Comparison of ENCODE assay signal across 28 cellular contexts in the genomic region with DNA sequence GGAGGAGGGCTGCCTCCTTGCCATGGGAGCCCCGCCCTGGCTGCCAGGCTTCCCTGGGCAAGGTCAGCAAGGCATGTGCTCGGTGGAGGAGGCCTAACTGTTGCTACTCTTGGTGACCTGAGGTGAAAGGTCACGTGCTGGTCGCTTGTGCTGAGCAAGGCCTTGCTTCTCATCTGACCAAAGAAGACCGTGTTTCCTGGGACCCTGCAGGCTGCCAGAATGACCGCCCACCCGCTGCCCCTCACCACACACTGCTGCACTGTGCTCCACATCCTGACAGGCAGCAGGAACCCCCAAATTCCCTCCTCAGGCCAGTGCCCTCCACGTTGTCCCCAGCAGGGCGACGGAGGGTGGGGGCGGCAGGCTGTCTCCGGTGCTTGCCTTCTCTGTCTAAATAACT.
"Had no signal": no experiment of that assay in that cellular context is flagged by ENCODE, and none has a peak within 500 bp of the region (broad histone marks: within the 10 kb centered on the region; RNA-seq: fewer than 3 reads in every experiment).

No MANE protein-coding gene starts in this region.

- H3K27ac Mint-ChIP-seq: naive thymus-derived CD8-positive, alpha-beta T cell; natural killer cell treated with Interleukin-12 subunit alpha and Interleukin-12 subunit beta and Interleukin-15 and Interleukin-18, amount 100 ng/mL, for 72 hours; nephron progenitor cell; progenitor cell of endocrine pancreas; stimulated activated effector memory CD8-positive, alpha-beta T cell treated with anti-CD3 and anti-CD28 coated beads, Interleukin-12 subunit alpha, Interleukin-12 subunit beta, amount 100 ng/mL, for 72 hours; stimulated activated naive B cell treated with anti-CD40 and anti-IgM and Interleukin-4, amounts not matched to agents 10 μg/mL and 1 μg/mL and 100 μg/mL, for 72 hours; stimulated activated naive CD8-positive, alpha-beta T cell treated with anti-CD3 and anti-CD28 coated beads, Interleukin-15, Interleukin-2, amounts not matched to agents 100 ng/mL and 50 ng/mL, for 24 hours had no signal

- H3K4me3 Mint-ChIP-seq: naive thymus-derived CD8-positive, alpha-beta T cell; natural killer cell treated with Interleukin-12 subunit alpha and Interleukin-12 subunit beta and Interleukin-15 and Interleukin-18, amount 100 ng/mL, for 72 hours; nephron progenitor cell; neural crest cell; stimulated activated effector memory CD8-positive, alpha-beta T cell treated with anti-CD3 and anti-CD28 coated beads, Interleukin-12 subunit alpha, Interleukin-12 subunit beta, amount 100 ng/mL, for 72 hours; stimulated activated naive B cell treated with anti-CD40 and anti-IgM and Interleukin-4, amounts not matched to agents 10 μg/mL and 1 μg/mL and 100 μg/mL, for 72 hours; stimulated activated naive CD8-positive, alpha-beta T cell treated with anti-CD3 and anti-CD28 coated beads, Interleukin-15, Interleukin-2, amounts not matched to agents 100 ng/mL and 50 ng/mL, for 24 hours had no signal

- H3K27ac ChIP-seq: ovary, parathyroid adenoma, psoas muscle, right lobe of liver, sigmoid colon, stomach, thoracic aorta, thyroid gland, tibial nerve, upper lobe of left lung, uterus had no signal

- DNase-seq: nephron progenitor cell; occipital lobe; ovary; psoas muscle; sigmoid colon; small intestine; stimulated activated CD4-positive, alpha-beta T cell treated with anti-CD3 and anti-CD28 coated beads, Interleukin-15, amount 100 ng/mL, for 24 hours; stimulated activated CD4-positive, alpha-beta T cell treated with anti-CD3 and anti-CD28 coated beads, Interleukin-2, amount 100 ng/mL, for 24 hours; stimulated activated CD4-positive, alpha-beta T cell treated with anti-CD3 and anti-CD28 coated beads, Interleukin-2, amount 100 ng/mL, for 48 hours; stimulated activated CD4-positive, alpha-beta T cell treated with anti-CD3 and anti-CD28 coated beads, Interleukin-4, amount 100 ng/mL, for 24 hours; stimulated activated naive B cell treated with anti-CD40 and anti-IgM and Interleukin-4, amounts not matched to agents 10 μg/mL and 1 μg/mL and 100 μg/mL, for 72 hours; stimulated activated naive CD4-positive, alpha-beta T cell treated with Interleukin-2 at 50 U/mL for 16 hours; stomach; thyroid gland; trophoblast cell; upper lobe of left lung; uterus had no signal

- FAIRE-seq: small intestine had no signal

- H3K27me3 ChIP-seq: ovary, right lobe of liver, thyroid gland, tibial nerve, upper lobe of left lung, uterus had no signal

- H3K9me3 ChIP-seq: ovary, psoas muscle, right lobe of liver, sigmoid colon, thoracic aorta, thyroid gland, upper lobe of left lung, uterus had no signal

- H3K4me1 Mint-ChIP-seq: stimulated activated effector memory CD8-positive, alpha-beta T cell treated with anti-CD3 and anti-CD28 coated beads, Interleukin-12 subunit alpha, Interleukin-12 subunit beta, amount 100 ng/mL, for 72 hours; stimulated activated naive B cell treated with anti-CD40 and anti-IgM and Interleukin-4, amounts not matched to agents 10 μg/mL and 1 μg/mL and 100 μg/mL, for 72 hours had no signal

- H3K9me3 Mint-ChIP-seq: naive thymus-derived CD8-positive, alpha-beta T cell; natural killer cell treated with Interleukin-12 subunit alpha and Interleukin-12 subunit beta and Interleukin-15 and Interleukin-18, amount 100 ng/mL, for 72 hours; neural crest cell; stimulated activated naive CD8-positive, alpha-beta T cell treated with anti-CD3 and anti-CD28 coated beads, Interleukin-15, Interleukin-2, amounts not matched to agents 100 ng/mL and 50 ng/mL, for 24 hours had no signal

- H3K4me3 ChIP-seq: ovary, psoas muscle, right lobe of liver, sigmoid colon, stomach, thoracic aorta, thyroid gland, tibial nerve, upper lobe of left lung, uterus had no signal

- H3K4me1 ChIP-seq: parathyroid adenoma, psoas muscle, right lobe of liver, sigmoid colon, stomach, thyroid gland, upper lobe of left lung, uterus had no signal

- ATAC-seq: naive thymus-derived CD8-positive, alpha-beta T cell; natural killer cell treated with Interleukin-12 subunit alpha and Interleukin-12 subunit beta and Interleukin-15 and Interleukin-18, amount 100 ng/mL, for 72 hours; psoas muscle; right cardiac atrium; right lobe of liver; stimulated activated effector memory CD8-positive, alpha-beta T cell treated with anti-CD3 and anti-CD28 coated beads, Interleukin-12 subunit alpha, Interleukin-12 subunit beta, amount 100 ng/mL, for 72 hours; stimulated activated naive B cell treated with anti-CD40 and anti-IgM and Interleukin-4, amounts not matched to agents 10 μg/mL and 1 μg/mL and 100 μg/mL, for 72 hours had no signal

- H3K36me3 ChIP-seq: ovary, right lobe of liver, sigmoid colon, stomach, thoracic aorta, thyroid gland, tibial nerve, upper lobe of left lung, uterus had no signal

- H3K36me3 Mint-ChIP-seq: stimulated activated effector memory CD8-positive, alpha-beta T cell treated with anti-CD3 and anti-CD28 coated beads, Interleukin-12 subunit alpha, Interleukin-12 subunit beta, amount 100 ng/mL, for 72 hours had no signal

- H2AFZ ChIP-seq: parathyroid adenoma had no signal

- H3K9ac ChIP-seq: parathyroid adenoma had no signal

- H3K79me2 ChIP-seq: parathyroid adenoma had no signal
